ENCODE assay signal across 24 cellular contexts in genomic region chr7:25314094-25314708, GRCh38.
A peak's percentile ranks its signal among the peaks of the same experiment; 100 is the strongest.
DNase-seq lines count a peak whose midpoint lies in the region; ATAC-seq and TF ChIP-seq lines count a peak whose summit lies in the region.
"Had no signal": no experiment of that assay in that cellular context is flagged by ENCODE, and none has a peak within 500 bp of the region (broad histone marks: within the 10 kb centered on the region; RNA-seq: fewer than 3 reads in every experiment).

No MANE protein-coding gene starts in this region.

- peaks cover 27% of the 10 kb centered on the region for H3K4me1 Mint-ChIP-seq in nephron progenitor cell
- H3K4me1 Mint-ChIP-seq in activated CD4-positive, alpha-beta T cell treated with anti-CD3 and anti-CD28 coated beads for 36 hours, result no peaks in the 10 kb centered on the region
- H3K4me1 Mint-ChIP-seq: CD8-positive, alpha-beta memory T cell; memory B cell; stimulated activated naive B cell treated with anti-CD40 and anti-IgM and Interleukin-4, amounts not matched to agents 10 μg/mL and 1 μg/mL and 100 μg/mL, for 72 hours had no signal

- no peak for TF ChIP-seq POLR2A in NB4 (IDR thresholded peaks at IDR 0.05; ENCODE audit: extremely low read depth, insufficient read length)

- peak overlapping the region; percentile 58 for H3K27ac Mint-ChIP-seq in nephron progenitor cell
- H3K27ac Mint-ChIP-seq in activated CD4-positive, alpha-beta T cell treated with anti-CD3 and anti-CD28 coated beads for 36 hours, result no peak overlapping the region
- H3K27ac Mint-ChIP-seq: CD8-positive, alpha-beta memory T cell; memory B cell; stimulated activated naive B cell treated with anti-CD40 and anti-IgM and Interleukin-4, amounts not matched to agents 10 μg/mL and 1 μg/mL and 100 μg/mL, for 72 hours; T-helper 2 cell treated with Interferon-gamma antibody and Interleukin-4, amounts not matched to agents 5 μg/mL and 100 μg/mL, for 36 hours; type B pancreatic cell had no signal

- H3K9me3 Mint-ChIP-seq in nephron progenitor cell, result no peaks in the 10 kb centered on the region
- H3K9me3 Mint-ChIP-seq in activated CD4-positive, alpha-beta T cell treated with anti-CD3 and anti-CD28 coated beads for 36 hours (ENCODE audit: low read depth), result no peaks in the 10 kb centered on the region
- H3K9me3 Mint-ChIP-seq: CD8-positive, alpha-beta memory T cell; H9; memory B cell; stimulated activated naive B cell treated with anti-CD40 and anti-IgM and Interleukin-4, amounts not matched to agents 10 μg/mL and 1 μg/mL and 100 μg/mL, for 72 hours; T-helper 2 cell treated with Interferon-gamma antibody and Interleukin-4, amounts not matched to agents 5 μg/mL and 100 μg/mL, for 36 hours; type B pancreatic cell had no signal

- H3K4me3 ChIP-seq in NB4 (ENCODE audit: low read depth, low read length), result no peak overlapping the region
- H3K4me3 ChIP-seq: heart right ventricle, SJSA1 had no signal

- POLR2A ChIA-PET in activated CD4-positive, alpha-beta T cell treated with anti-CD3 and anti-CD28 coated beads for 36 hours (lab: Charles Lee), result no interaction called here

- H3K36me3 Mint-ChIP-seq in nephron progenitor cell (ENCODE audit: low read depth), result no peaks in the 10 kb centered on the region
- H3K36me3 Mint-ChIP-seq in activated CD4-positive, alpha-beta T cell treated with anti-CD3 and anti-CD28 coated beads for 36 hours (ENCODE audit: low read depth), result no peaks in the 10 kb centered on the region
- H3K36me3 Mint-ChIP-seq: CD8-positive, alpha-beta memory T cell; memory B cell; stimulated activated naive B cell treated with anti-CD40 and anti-IgM and Interleukin-4, amounts not matched to agents 10 μg/mL and 1 μg/mL and 100 μg/mL, for 72 hours; type B pancreatic cell had no signal

- no peaks in the 10 kb centered on the region for H3K27me3 Mint-ChIP-seq in nephron progenitor cell (ENCODE audit: low read depth, poor library complexity)
- H3K27me3 Mint-ChIP-seq in activated CD4-positive, alpha-beta T cell treated with anti-CD3 and anti-CD28 coated beads for 36 hours, result peaks cover 2% of the 10 kb centered on the region
- H3K27me3 Mint-ChIP-seq: type B pancreatic cell had no signal

- peak; percentile 3 for TF ChIP-seq CTCF in NB4 (IDR thresholded peaks at IDR 0.05; ENCODE audit: low read depth, low read length)
- no peak for TF ChIP-seq CTCF in nephron progenitor cell (IDR thresholded peaks at IDR 0.05)

- DNase-seq in Daoy (ENCODE audit: low read depth) (peak; percentile 17), NB4 (ENCODE audit: low read depth) (no peak), cerebellar cortex (ENCODE audit: low spot score) (peak; percentile 42), nephron progenitor cell (no peak), anterior cingulate cortex (lab: John Stamatoyannopoulos, UW) (no peak), GDM1 (lab: John Stamatoyannopoulos, UW) (no peak)
- DNase-seq in activated CD4-positive, alpha-beta T cell treated with anti-CD3 and anti-CD28 coated beads for 36 hours, result no peak
- DNase-seq: activated CD4-positive, alpha-beta T cell treated with anti-CD3 and anti-CD28 coated beads for 4 hours; amniotic stem cell; CD8-positive, alpha-beta memory T cell; central memory CD4-positive, alpha-beta T cell; H9; heart right ventricle; islet precursor cell; NCI-H1048; NCI-H2107; NCI-H526; PC-3; stimulated activated naive B cell treated with anti-CD40 and anti-IgM and Interleukin-4, amounts not matched to agents 10 μg/mL and 1 μg/mL and 100 μg/mL, for 72 hours had no signal

- CTCF ChIA-PET in activated CD4-positive, alpha-beta T cell treated with anti-CD3 and anti-CD28 coated beads for 36 hours (lab: Charles Lee), result interaction anchor here (0.6 kb wide), 2 partner anchors 102 to 1342 kb away, joined by 3 read pairs; no protein-coding TSS in a partner anchor

- intact Hi-C loops in activated CD4-positive, alpha-beta T cell treated with anti-CD3 and anti-CD28 coated beads for 36 hours (cut with DNase I, micrococcal nuclease), result no loop called here

- no peak for ATAC-seq in GM19023 (IDR thresholded peaks at IDR 0.05; ENCODE audit: unreplicated experiment)
- ATAC-seq in activated CD4-positive, alpha-beta T cell treated with anti-CD3 and anti-CD28 coated beads for 36 hours, result no peak
- ATAC-seq: heart right ventricle; PC-3; stimulated activated naive B cell treated with anti-CD40 and anti-IgM and Interleukin-4, amounts not matched to agents 10 μg/mL and 1 μg/mL and 100 μg/mL, for 72 hours had no signal

- no peak overlapping the region for H3K4me3 Mint-ChIP-seq in nephron progenitor cell
- H3K4me3 Mint-ChIP-seq in activated CD4-positive, alpha-beta T cell treated with anti-CD3 and anti-CD28 coated beads for 36 hours, result no peak overlapping the region
- H3K4me3 Mint-ChIP-seq: CD8-positive, alpha-beta memory T cell; H9; memory B cell; stimulated activated naive B cell treated with anti-CD40 and anti-IgM and Interleukin-4, amounts not matched to agents 10 μg/mL and 1 μg/mL and 100 μg/mL, for 72 hours; T-helper 2 cell treated with Interferon-gamma antibody and Interleukin-4, amounts not matched to agents 5 μg/mL and 100 μg/mL, for 36 hours; type B pancreatic cell had no signal

Comparison
In these comparisons a context has a peak if more than half of its experiments do, and no peak if none do; other contexts are left out.
1. DNase-seq: peak in Daoy (single experiment) and cerebellar cortex (single experiment); none in NB4 (single experiment), nephron progenitor cell (single experiment), anterior cingulate cortex (0 of 58), GDM1 (single experiment) and activated CD4-positive, alpha-beta T cell treated with anti-CD3 and anti-CD28 coated beads for 36 hours (single experiment).